Comparison of ENCODE assay signal across 23 cellular contexts in the genomic region with DNA sequence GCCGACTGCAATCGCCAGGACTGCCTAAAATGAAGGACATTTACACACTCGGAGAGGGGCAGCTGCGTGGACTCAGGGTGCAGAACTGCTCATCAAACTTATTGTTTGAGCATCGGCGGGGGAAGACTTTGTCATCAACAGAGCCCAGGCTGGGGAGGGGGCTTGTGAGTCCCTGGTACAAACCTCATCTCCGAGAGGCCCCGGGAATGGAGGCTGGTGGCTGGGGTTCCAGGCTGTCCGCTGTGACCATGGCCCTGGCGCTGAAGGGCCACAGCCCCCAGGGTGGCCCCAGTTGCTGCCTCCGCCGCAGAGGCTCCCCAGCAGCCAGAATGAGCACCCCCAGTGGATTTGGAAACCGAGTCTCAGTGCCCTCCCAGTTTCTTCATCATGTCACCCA. TPM values are rescaled to one million over a fixed set of nuclear protein-coding genes. Genes with fewer than 3 reads are reported as not detected.
A peak's percentile ranks its signal among the peaks of the same experiment; 100 is the strongest.
DNase-seq lines count a peak whose midpoint lies in the region; ATAC-seq, FAIRE-seq and TF ChIP-seq lines count a peak whose summit lies in the region.
"Had no signal": no experiment of that assay in that cellular context is flagged by ENCODE, and none has a peak within 500 bp of the region (broad histone marks: within the 10 kb centered on the region; RNA-seq: fewer than 3 reads in every experiment).

No MANE protein-coding gene starts in this region.

- CTCF ChIA-PET in HepG2 (lab: Yijun Ruan, JAX; ENCODE audit: low intra/inter-chr PET ratio, low total read pairs) = no interaction called here

- H3K9me3 ChIP-seq in liver (ENCODE audit: control insufficient read depth in 4 of 4, low read length in 3 of 4) = no peaks in the 10 kb centered on the region
- H3K9me3 ChIP-seq in HepG2 (ENCODE audit: low read length) = no peaks in the 10 kb centered on the region
- H3K9me3 ChIP-seq in left ventricle myocardium inferior (replicated peaks) = peaks cover 6% of the 10 kb centered on the region
- H3K9me3 ChIP-seq in pancreas = no peaks in the 10 kb centered on the region
- no peaks in the 10 kb centered on the region for H3K9me3 ChIP-seq in aorta (ENCODE audit: control insufficient read depth, low read length)
- H3K9me3 ChIP-seq: mucosa of descending colon, neutrophil had no signal

- H3K9ac ChIP-seq in liver (ENCODE audit: low read depth in 1 of 2, low read length in 2 of 2) (peak overlapping the region in 1 of 2 donors; percentile 33), HepG2 (ENCODE audit: insufficient read depth, low read depth, low read length) (no peak overlapping the region)
- H3K9ac ChIP-seq: GM23248 had no signal

- WGBS in liver = 82% methylated on average over 13 of the region's 13 CpGs
- 55% methylated on average over 8 of the region's 13 CpGs for WGBS in HepG2 (ENCODE audit: low lambda C conversion rate)
- 76 to 85% methylated on average over 13 of the region's 13 CpGs for WGBS in pancreas, 2 donors
- WGBS in aorta, 2 donors = 83 to 84% methylated on average over 13 of the region's 13 CpGs

- no peaks in the 10 kb centered on the region for H3K79me2 ChIP-seq in HepG2 (ENCODE audit: insufficient read depth, low read length)

- in situ Hi-C loops in HepG2 (cut with HindIII; ENCODE audit: extremely low pct_ligation_motif_present, low pct_unique_long_range_greater_than_20kb) = no loop called here

- TF ChIP-seq RAD21 in liver (IDR thresholded peaks at IDR 0.05) (no peak), HepG2 (CRISPR knock-in tag; IDR thresholded peaks at IDR 0.05) (no peak)

- no peak overlapping the region for H3K4me2 ChIP-seq in HepG2 (ENCODE audit: low read depth, low read length)

- FAIRE-seq in HepG2 (lab: Jason Lieb, UNC) = no peak
- FAIRE-seq in pancreas (lab: Jason Lieb, UNC) = no peak
- FAIRE-seq in D721Med (lab: Jason Lieb, UNC) = no peak
- FAIRE-seq: A204.1 had no signal

- no peak overlapping the region for H2AFZ ChIP-seq in HepG2 (ENCODE audit: low read length)
- H2AFZ ChIP-seq: GM23248 had no signal

- no peaks in the 10 kb centered on the region for H3K27me3 ChIP-seq in liver (ENCODE audit: control insufficient read depth in 4 of 4, insufficient read depth in 4 of 4, low read length in 3 of 4)
- H3K27me3 ChIP-seq in HepG2 (ENCODE audit: control insufficient read depth in 1 of 2, insufficient read depth in 2 of 2, low read length in 2 of 2) = peaks cover 0 to 14% of the 10 kb centered on the region in 2 experiments; a peak in 4 of 5 replicates
- no peaks in the 10 kb centered on the region for H3K27me3 ChIP-seq in left ventricle myocardium inferior (ENCODE audit: low read depth)
- no peaks in the 10 kb centered on the region for H3K27me3 ChIP-seq in pancreas
- no peaks in the 10 kb centered on the region for H3K27me3 ChIP-seq in aorta (ENCODE audit: control insufficient read depth in 1 of 2, insufficient read depth in 2 of 2, low read length in 1 of 2)
- H3K27me3 ChIP-seq: neutrophil had no signal

- H3K27ac ChIP-seq in liver (ENCODE audit: low read depth in 1 of 2, low read length in 2 of 2) (peak overlapping the region; percentile 92 to 99), HepG2 (ENCODE audit: extremely low read length, insufficient read depth, low read length) (no peak overlapping the region), left ventricle myocardium inferior (replicated peaks) (peak overlapping the region; percentile 85), pancreas (peak overlapping the region in 3 of 4 donors; percentile 17 to 48 (median 17)), aorta (ENCODE audit: low read depth in 1 of 2, low read length in 2 of 2) (no peak overlapping the region)
- H3K27ac ChIP-seq: GM23248, neutrophil had no signal

- DNase-seq in HepG2 (ENCODE audit: low spot score) = no peak
- no peak for DNase-seq in left ventricle myocardium inferior
- DNase-seq in pancreas = peak in 3 of 6 donors; percentile 8 to 35 (median 22)
- DNase-seq in aorta = peak; percentile 37 to 72
- no peak for DNase-seq in D721Med (ENCODE audit: insufficient read length, low spot score)
- no peak for DNase-seq in stimulated activated CD4-positive, alpha-beta T cell treated with anti-CD3 and anti-CD28 coated beads, Interleukin-4, amount 100 ng/mL, for 4 hours
- DNase-seq in NCI-H2029 treated with DMSO at 0.1 percent for 48 hours (lab: John Stamatoyannopoulos, UW) = no peak
- DNase-seq: activated CD4-positive, alpha-beta T cell treated with anti-CD3 and anti-CD28 coated beads, Interleukin-2, amount 50 U/mL, for 4 hours; activated naive CD4-positive, alpha-beta T cell; activated T-cell treated with anti-CD3 and anti-CD28 coated beads for 4 hours; DMS 273 treated with DMSO at 0.1 percent for 48 hours; GF-D8; GM23248; left colon; SHP77 treated with DMSO at 0.1 percent for 48 hours; stimulated activated CD4-positive, alpha-beta T cell treated with anti-CD3 and anti-CD28 coated beads, Interleukin-2, amount 100 ng/mL, for 48 hours had no signal

- POLR2A ChIA-PET in HepG2 (lab: Yijun Ruan, JAX) = no interaction called here

- no TSS peak for BruUV-seq in HepG2 (replicated peaks; lab: Mats Ljungman, UMichigan)

- TF ChIP-seq POLR2A in HepG2 (IDR thresholded peaks at IDR 0.05; ENCODE audit: insufficient read depth in 1 of 2, low read depth in 2 of 2, low read length in 2 of 2) = no peak

- TF ChIP-seq EP300 in HepG2 (IDR thresholded peaks at IDR 0.05; ENCODE audit: low read depth in 2 of 2, low read length in 2 of 2) (no peak), HepG2 (CRISPR knock-in tag; IDR thresholded peaks at IDR 0.05; ENCODE audit: borderline replicate concordance) (no peak)

- H3K4me3 ChIP-seq in liver (ENCODE audit: low read depth in 1 of 3, low read length in 3 of 3) (no peak overlapping the region), HepG2 (replicated peaks in 1 of 3; ENCODE audit: insufficient read depth in 1 of 3, low read depth in 2 of 3, low read length in 3 of 3) (no peak overlapping the region), left ventricle myocardium inferior (no peak overlapping the region), pancreas (no peak overlapping the region), aorta (ENCODE audit: low read length in 2 of 2) (no peak overlapping the region)
- H3K4me3 ChIP-seq: coronary artery, GM23248, mucosa of descending colon had no signal

- no peaks in the 10 kb centered on the region for H3K36me3 ChIP-seq in liver (ENCODE audit: control insufficient read depth in 4 of 4, insufficient read depth in 3 of 4, low read depth in 1 of 4, low read length in 3 of 4)
- H3K36me3 ChIP-seq in HepG2 (replicated peaks in 1 of 2; ENCODE audit: control insufficient read depth in 1 of 2, insufficient read depth in 2 of 2, low read length in 2 of 2) = no peaks in the 10 kb centered on the region
- H3K36me3 ChIP-seq in left ventricle myocardium inferior = no peaks in the 10 kb centered on the region
- no peaks in the 10 kb centered on the region for H3K36me3 ChIP-seq in pancreas
- no peaks in the 10 kb centered on the region for H3K36me3 ChIP-seq in aorta (ENCODE audit: control insufficient read depth in 1 of 2, insufficient read depth in 2 of 2, low read length in 1 of 2)
- H3K36me3 ChIP-seq: neutrophil had no signal

- H4K20me1 ChIP-seq in HepG2 (ENCODE audit: insufficient read depth, low read length) = no peaks in the 10 kb centered on the region

- intact Hi-C loops in HepG2 (cut with micrococcal nuclease; ENCODE audit: unreplicated experiment) (no loop called here), left ventricle myocardium inferior (cut with micrococcal nuclease) (no loop called here), pancreas (cut with DNase I) (no loop called here), aorta (cut with DNase I) (no loop called here)

- ATAC-seq in HepG2 = no peak
- no peak for ATAC-seq in pancreas
- ATAC-seq in aorta (ENCODE audit: low FRiP score) = no peak
- ATAC-seq: left colon, mucosa of descending colon had no signal

- TF ChIP-seq CTCF in liver (IDR thresholded peaks at IDR 0.05; ENCODE audit: low read depth, low read length, missing input control) (no peak), HepG2 (CRISPR knock-in tag; IDR thresholded peaks at IDR 0.05) (no peak), left ventricle myocardium inferior (IDR thresholded peaks at IDR 0.05; ENCODE audit: borderline replicate concordance) (no peak), pancreas (IDR thresholded peaks at IDR 0.05) (no peak), D721Med (IDR thresholded peaks at IDR 0.05; ENCODE audit: insufficient read depth, missing control alignments) (no peak)

- peaks cover 30 to 67% (median 48%) of the 10 kb centered on the region in 4 donors for H3K4me1 ChIP-seq in liver (ENCODE audit: control insufficient read depth in 4 of 4, insufficient read depth in 4 of 4, low read length in 3 of 4)
- H3K4me1 ChIP-seq in HepG2 (ENCODE audit: insufficient read depth, low read length) = peaks cover 62% of the 10 kb centered on the region
- H3K4me1 ChIP-seq in left ventricle myocardium inferior = peaks cover 70% of the 10 kb centered on the region
- no peaks in the 10 kb centered on the region for H3K4me1 ChIP-seq in pancreas
- H3K4me1 ChIP-seq in aorta (ENCODE audit: control insufficient read depth in 1 of 2, insufficient read depth in 2 of 2, low read length in 2 of 2) = no peaks in the 10 kb centered on the region

RNA-seq across cellular contexts. Expression of a gene that starts 46.1 kb away (rescaled TPM):
- total RNA-seq in liver (not detected), HepG2 (2016; rRNA removed; fragmentation: Illumina TruSeq; extraction: Trizol) (894 TPM in 1 of 2 replicates, not detected in the other), left ventricle myocardium inferior (157 TPM), pancreas (10 to 100 TPM; 17.0 to 91.5 (median 64.8) TPM), aorta (100 to 1,000 TPM; 119 to 181 TPM)
- polyA plus RNA-seq in liver (not detected), HepG2 (2011; rRNA removed) (not detected in 2 replicates), pancreas (not detected), aorta (not detected)
- total RNA-seq in HepG2 (2016; cell fraction: cytosol; rRNA removed; fragmentation: Illumina TruSeq; extraction: Trizol; ENCODE audit: low read depth) = 12,614 and 12,724 TPM in 2 replicates
- total RNA-seq in HepG2 (2016; cell fraction: insoluble cytoplasmic fraction; rRNA removed; fragmentation: Illumina TruSeq; extraction: Trizol) = 82.4 and 810 TPM in 2 replicates
- total RNA-seq in HepG2 (2016; cell fraction: membrane; rRNA removed; fragmentation: Illumina TruSeq; extraction: Trizol) = 600 and 628 TPM in 2 replicates
- total RNA-seq in HepG2 (2016; cell fraction: nucleus; rRNA removed; fragmentation: Illumina TruSeq; extraction: Trizol) = 1,443 and 1,712 TPM in 2 replicates
- not detected in 2 replicates for polyA plus RNA-seq in HepG2 (2011; cell fraction: cytosol; rRNA removed)
- not detected in 2 replicates for polyA plus RNA-seq in HepG2 (2011; cell fraction: nucleus; rRNA removed)
- not detected in 2 replicates for polyA plus RNA-seq in HepG2 (2012)
- polyA plus RNA-seq in HepG2 (2016; cell fraction: cytosol; fragmentation: Illumina TruSeq; extraction: Trizol; ENCODE audit: low read depth) = 76.0 TPM in 1 of 2 replicates, not detected in the other
- polyA plus RNA-seq in HepG2 (2016; cell fraction: insoluble cytoplasmic fraction; fragmentation: Illumina TruSeq; extraction: Trizol; ENCODE audit: low read depth) = not detected in 2 replicates
- polyA plus RNA-seq in HepG2 (2016; cell fraction: membrane; fragmentation: Illumina TruSeq; extraction: Trizol; ENCODE audit: low read depth) = not detected in 2 replicates
- polyA plus RNA-seq in HepG2 (2016; cell fraction: nucleus; fragmentation: Illumina TruSeq; extraction: Trizol; ENCODE audit: insufficient read depth, low read depth) = not detected in 2 replicates
- under 0.01 TPM in 2 replicates for polyA minus RNA-seq in HepG2 (2011; rRNA and poly(A)+ RNA removed; ENCODE audit: low replicate concordance)
- polyA minus RNA-seq in HepG2 (2011; cell fraction: cytosol; rRNA and poly(A)+ RNA removed) = 1,413 and 1,463 TPM in 2 replicates
- polyA minus RNA-seq in HepG2 (2011; cell fraction: nucleus; rRNA and poly(A)+ RNA removed) = under 0.01 TPM in 1 of 2 replicates, not detected in the other
- total RNA-seq: fibroblast of villous mesenchyme, GM23248 had no signal
- polyA plus RNA-seq: BJ, GM23248 had no signal

Comparison
In these comparisons a context has a peak if more than half of its experiments do, and no peak if none do; other contexts are left out.
1. H3K27ac ChIP-seq: peak in liver (2 of 2), left ventricle myocardium inferior (single experiment) and pancreas (3 of 4); none in HepG2 (single experiment) and aorta (0 of 2).
2. RNA of a gene that starts 46.1 kb away (total RNA-seq): 82.4 to 12,724 TPM in HepG2, 119 to 181 TPM in aorta, 157 TPM in left ventricle myocardium inferior (single experiment) and 17.0 to 91.5 TPM in pancreas; not detected in liver; every median in the first group is over 10 times any median in the second.
3. DNase-seq: peak in aorta (2 of 2); none in HepG2 (single experiment), left ventricle myocardium inferior (single experiment), D721Med (single experiment), stimulated activated CD4-positive, alpha-beta T cell treated with anti-CD3 and anti-CD28 coated beads, Interleukin-4, amount 100 ng/mL, for 4 hours (0 of 2) and NCI-H2029 treated with DMSO at 0.1 percent for 48 hours (single experiment).